ENCODE assay signal across 10 cellular contexts in genomic region chr3:188749010-188749617, GRCh38.
DNase-seq lines count a peak whose midpoint lies in the region; ATAC-seq and TF ChIP-seq lines count a peak whose summit lies in the region.
"Had no signal": no experiment of that assay in that cellular context is flagged by ENCODE, and none has a peak within 500 bp of the region (broad histone marks: within the 10 kb centered on the region; RNA-seq: fewer than 3 reads in every experiment).

No MANE protein-coding gene starts in this region.

- peak; percentile 11 for DNase-seq in LoVo (ENCODE audit: low spot score)
- peak; percentile 58 for DNase-seq in activated CD8-positive, alpha-beta memory T cell treated with anti-CD3 and anti-CD28 coated beads, Interleukin-2, amount 10 ng/mL, durations not matched to agents 7 days and 5 days
- peak in 1 of 2 donors; percentile 7 for DNase-seq in foreskin keratinocyte
- DNase-seq in stimulated activated CD4-positive, alpha-beta T cell treated with anti-CD3 and anti-CD28 coated beads, TNF-alpha, amount 100 ng/mL, for 24 hours (ENCODE audit: low read depth in 3 of 3), result peak in 2 of 3 experiments; percentile 19 to 53
- no peak for DNase-seq in epidermal melanocyte (ENCODE audit: insufficient read length, low spot score)
- DNase-seq in ovary, result no peak
- DNase-seq in NCI-H510A (lab: John Stamatoyannopoulos, UW), result no peak

- H3K36me3 Mint-ChIP-seq in activated CD8-positive, alpha-beta memory T cell treated with anti-CD3 and anti-CD28 coated beads, Interleukin-2, amount 10 ng/mL, durations not matched to agents 7 days and 5 days, result no peaks in the 10 kb centered on the region

- ATAC-seq in activated CD8-positive, alpha-beta memory T cell treated with anti-CD3 and anti-CD28 coated beads, Interleukin-2, amount 10 ng/mL, durations not matched to agents 7 days and 5 days, result peak; percentile 55
- peak; percentile 31 for ATAC-seq in foreskin keratinocyte

- WGBS in ovary, 3 donors, result 78 to 83% (median 83%) methylated on average over 5 of the region's 5 CpGs

- CTCF ChIA-PET in activated CD8-positive, alpha-beta memory T cell treated with anti-CD3 and anti-CD28 coated beads, Interleukin-2, amount 10 ng/mL, durations not matched to agents 7 days and 5 days (lab: Charles Lee), result interaction anchor here (0.6 to 4.7 kb wide), 15 partner anchors 8 to 1012 kb away, joined by 3 to 44 read pairs (median 3); no protein-coding TSS in a partner anchor

- no peaks in the 10 kb centered on the region for H3K36me3 ChIP-seq in ovary

- no peaks in the 10 kb centered on the region for H3K9me3 ChIP-seq in ovary
- H3K9me3 ChIP-seq: SJSA1 had no signal

- no peak for TF ChIP-seq POLR2A in ovary (IDR thresholded peaks at IDR 0.05)

- H3K4me3 Mint-ChIP-seq in activated CD8-positive, alpha-beta memory T cell treated with anti-CD3 and anti-CD28 coated beads, Interleukin-2, amount 10 ng/mL, durations not matched to agents 7 days and 5 days, result no peak overlapping the region
- H3K4me3 Mint-ChIP-seq: stimulated activated naive CD8-positive, alpha-beta T cell treated with anti-CD3 and anti-CD28 coated beads, Interleukin-15, Interleukin-2, amounts not matched to agents 100 ng/mL and 50 ng/mL, for 24 hours had no signal

- H3K4me1 ChIP-seq in foreskin keratinocyte, result no peaks in the 10 kb centered on the region
- no peaks in the 10 kb centered on the region for H3K4me1 ChIP-seq in ovary (ENCODE audit: insufficient read depth)

- H3K4me1 Mint-ChIP-seq in activated CD8-positive, alpha-beta memory T cell treated with anti-CD3 and anti-CD28 coated beads, Interleukin-2, amount 10 ng/mL, durations not matched to agents 7 days and 5 days, result peaks cover 15% of the 10 kb centered on the region

- TF ChIP-seq EP300 in ovary (IDR thresholded peaks at IDR 0.05), result no peak

- H3K27ac Mint-ChIP-seq in activated CD8-positive, alpha-beta memory T cell treated with anti-CD3 and anti-CD28 coated beads, Interleukin-2, amount 10 ng/mL, durations not matched to agents 7 days and 5 days, result no peak overlapping the region
- H3K27ac Mint-ChIP-seq: stimulated activated naive CD8-positive, alpha-beta T cell treated with anti-CD3 and anti-CD28 coated beads, Interleukin-15, Interleukin-2, amounts not matched to agents 100 ng/mL and 50 ng/mL, for 24 hours had no signal

- no peaks in the 10 kb centered on the region for H3K9me3 Mint-ChIP-seq in activated CD8-positive, alpha-beta memory T cell treated with anti-CD3 and anti-CD28 coated beads, Interleukin-2, amount 10 ng/mL, durations not matched to agents 7 days and 5 days (ENCODE audit: low read depth)
- H3K9me3 Mint-ChIP-seq: stimulated activated naive CD8-positive, alpha-beta T cell treated with anti-CD3 and anti-CD28 coated beads, Interleukin-15, Interleukin-2, amounts not matched to agents 100 ng/mL and 50 ng/mL, for 24 hours had no signal

- peak; percentile 93 for TF ChIP-seq CTCF in GM12872 (IDR thresholded peaks at IDR 0.05; ENCODE audit: insufficient read depth, low read depth, low read length)
- TF ChIP-seq CTCF in foreskin keratinocyte (conservative IDR thresholded peaks at IDR 0.05), result peak; percentile 72
- no peak for TF ChIP-seq CTCF in ovary (IDR thresholded peaks at IDR 0.05)

- no peak overlapping the region for H3K4me3 ChIP-seq in ovary
- H3K4me3 ChIP-seq: SJSA1 had no signal

- H3K27me3 Mint-ChIP-seq in activated CD8-positive, alpha-beta memory T cell treated with anti-CD3 and anti-CD28 coated beads, Interleukin-2, amount 10 ng/mL, durations not matched to agents 7 days and 5 days, result peaks cover 3% of the 10 kb centered on the region
- H3K27me3 Mint-ChIP-seq: stimulated activated naive CD8-positive, alpha-beta T cell treated with anti-CD3 and anti-CD28 coated beads, Interleukin-15, Interleukin-2, amounts not matched to agents 100 ng/mL and 50 ng/mL, for 24 hours had no signal

- H3K27me3 ChIP-seq in foreskin keratinocyte (no peaks in the 10 kb centered on the region), ovary (no peaks in the 10 kb centered on the region)
- H3K27me3 ChIP-seq: SJSA1 had no signal

- intact Hi-C loops in ovary (cut with DNase I), result no loop called here

- H3K27ac ChIP-seq in foreskin keratinocyte (no peak overlapping the region), ovary (no peak overlapping the region)
- H3K27ac ChIP-seq: SJSA1 had no signal

Comparison
In these comparisons a context has a peak if more than half of its experiments do, and no peak if none do; other contexts are left out.
1. CTCF ChIP-seq: peak in GM12872 (single experiment) and foreskin keratinocyte (single experiment); none in ovary (0 of 3).
2. DNase-seq: peak in LoVo (single experiment), activated CD8-positive, alpha-beta memory T cell treated with anti-CD3 and anti-CD28 coated beads, Interleukin-2, amount 10 ng/mL, durations not matched to agents 7 days and 5 days (single experiment) and stimulated activated CD4-positive, alpha-beta T cell treated with anti-CD3 and anti-CD28 coated beads, TNF-alpha, amount 100 ng/mL, for 24 hours (2 of 3); none in epidermal melanocyte (single experiment), ovary (0 of 5) and NCI-H510A (single experiment).